Comparison of ENCODE assay signal across 25 cellular contexts in the genomic region with DNA sequence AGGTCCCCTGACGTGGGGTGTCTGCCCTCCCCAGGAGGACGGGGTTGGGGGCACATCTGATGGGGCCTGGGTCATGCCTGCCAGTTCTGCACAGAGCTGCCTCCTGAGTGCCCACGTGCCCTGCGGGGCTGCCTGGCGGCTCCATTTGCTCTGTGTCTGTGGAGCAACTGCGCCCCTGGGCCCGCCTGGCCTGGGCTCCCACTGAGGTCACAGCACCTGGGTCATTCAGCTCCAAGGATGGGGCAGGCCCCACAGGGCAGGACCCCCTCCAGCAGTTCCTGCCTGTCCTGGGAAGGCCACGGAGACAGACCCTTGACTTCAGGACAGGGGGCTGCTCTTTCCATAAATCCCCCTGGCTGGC.
"Had no signal": no experiment of that assay in that cellular context is flagged by ENCODE, and none has a peak within 500 bp of the region (broad histone marks: within the 10 kb centered on the region; RNA-seq: fewer than 3 reads in every experiment).

No MANE protein-coding gene starts in this region.

- H3K27ac ChIP-seq: dorsolateral prefrontal cortex, gastrocnemius medialis, heart left ventricle, hepatocyte, left lung, neural progenitor cell, pancreas, testis, tibial artery had no signal

- DNase-seq: effector CD4-positive, alpha-beta T cell; foreskin fibroblast; gastrocnemius medialis; left cardiac atrium; left lung; mammary epithelial cell; mesendoderm; midbrain; naive thymus-derived CD4-positive, alpha-beta T cell; nucleus accumbens; pancreas; stimulated activated CD4-positive, alpha-beta T cell treated with anti-CD3 and anti-CD28 coated beads, Interleukin-2, amount 100 ng/mL, for 24 hours; stimulated activated CD4-positive, alpha-beta T cell treated with anti-CD3 and anti-CD28 coated beads, Interleukin-4, amount 100 ng/mL, for 4 hours; stimulated activated naive CD4-positive, alpha-beta T cell; substantia nigra; tibial artery had no signal

- H3K9me3 ChIP-seq: gastrocnemius medialis, pancreas, testis had no signal

- H3K4me3 ChIP-seq: dorsolateral prefrontal cortex, gastrocnemius medialis, heart left ventricle, hepatocyte, left lung, neural progenitor cell, pancreas, smooth muscle cell, testis, tibial artery had no signal

- H3K36me3 ChIP-seq: gastrocnemius medialis, heart left ventricle, left lung, neural progenitor cell, pancreas, tibial artery had no signal

- ATAC-seq: gastrocnemius medialis; heart left ventricle; left cardiac atrium; left lung; naive thymus-derived CD4-positive, alpha-beta T cell; sciatic nerve had no signal

- H3K4me1 ChIP-seq: gastrocnemius medialis, heart left ventricle, left lung, pancreas, tibial artery had no signal

- H3K4me1 Mint-ChIP-seq: naive thymus-derived CD4-positive, alpha-beta T cell had no signal

- H3K4me3 Mint-ChIP-seq: naive thymus-derived CD4-positive, alpha-beta T cell; nephron; neural progenitor cell; type B pancreatic cell had no signal

- H3K27me3 ChIP-seq: dorsolateral prefrontal cortex, hepatocyte, neural progenitor cell, pancreas, testis had no signal

- H3K27ac Mint-ChIP-seq: naive thymus-derived CD4-positive, alpha-beta T cell; nephron; type B pancreatic cell had no signal

- H3K9me3 Mint-ChIP-seq: nephron, neural progenitor cell, type B pancreatic cell had no signal

- H3K36me3 Mint-ChIP-seq: naive thymus-derived CD4-positive, alpha-beta T cell; neural progenitor cell; type B pancreatic cell had no signal
